ENCODE assay signal across 19 cellular contexts in the genomic region with DNA sequence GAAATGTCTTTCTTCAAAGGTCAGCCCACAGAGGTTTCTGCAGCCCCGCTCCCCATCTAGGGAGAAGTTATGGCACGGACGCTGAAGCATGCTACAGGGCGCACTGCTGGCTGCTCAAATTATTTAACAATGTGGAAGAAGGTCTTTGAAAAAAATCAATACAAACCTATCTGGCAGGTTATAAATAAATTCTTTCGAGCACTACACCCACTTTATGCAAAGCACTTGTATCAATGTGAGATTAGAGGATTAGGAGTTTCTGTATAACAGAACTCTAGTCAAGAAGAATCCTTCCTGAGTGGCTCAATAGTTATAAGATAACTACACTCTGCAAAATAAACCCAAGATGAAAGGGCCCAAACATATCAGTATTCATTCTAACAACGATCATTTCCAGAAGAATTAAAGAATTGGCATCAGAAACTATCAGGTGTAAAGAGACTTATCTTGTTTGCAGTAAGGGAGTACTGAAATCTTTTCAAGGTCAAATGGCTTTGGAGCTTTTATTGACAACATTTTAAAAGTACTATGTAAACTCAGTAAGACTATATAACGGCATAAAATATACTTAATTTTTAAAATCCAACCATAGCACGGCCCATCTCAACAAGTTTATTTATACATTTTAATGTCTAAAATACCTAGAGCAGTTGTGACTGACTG.
"Had no signal": no experiment of that assay in that cellular context is flagged by ENCODE, and none has a peak within 500 bp of the region (broad histone marks: within the 10 kb centered on the region; RNA-seq: fewer than 3 reads in every experiment).

No MANE protein-coding gene starts in this region.

- H3K4me1 Mint-ChIP-seq: naive thymus-derived CD8-positive, alpha-beta T cell had no signal

- H3K4me3 ChIP-seq: coronary artery, mucosa of descending colon, right atrium auricular region, sigmoid colon, skin epidermis, testis, tibial nerve had no signal

- H3K27ac Mint-ChIP-seq: endodermal cell; naive thymus-derived CD8-positive, alpha-beta T cell had no signal

- FAIRE-seq: endothelial cell of umbilical vein had no signal

- ATAC-seq: mucosa of descending colon; naive thymus-derived CD8-positive, alpha-beta T cell; stimulated activated naive CD8-positive, alpha-beta T cell treated with anti-CD3 and anti-CD28 coated beads, Interleukin-15, Interleukin-2, amounts not matched to agents 100 U/mL and 50 U/mL, for 24 hours had no signal

- H3K27me3 ChIP-seq: neutrophil, right atrium auricular region, sigmoid colon, testis, tibial nerve had no signal

- H3K36me3 ChIP-seq: neutrophil, right atrium auricular region, sigmoid colon, tibial nerve had no signal

- H3K4me3 Mint-ChIP-seq: endodermal cell; naive thymus-derived CD8-positive, alpha-beta T cell had no signal

- H3K27ac ChIP-seq: coronary artery, neutrophil, right atrium auricular region, sigmoid colon, skin epidermis, testis, tibial nerve had no signal

- H3K27me3 Mint-ChIP-seq: naive thymus-derived CD8-positive, alpha-beta T cell had no signal

- H3K4me1 ChIP-seq: right atrium auricular region, sigmoid colon, tibial nerve had no signal

- H3K9me3 Mint-ChIP-seq: endodermal cell; naive thymus-derived CD8-positive, alpha-beta T cell had no signal

- H3K9me3 ChIP-seq: mucosa of descending colon, neutrophil, right atrium auricular region, sigmoid colon, testis, tibial nerve had no signal

- DNase-seq: effector CD4-positive, alpha-beta T cell; erythroblast; foreskin melanocyte; hippocampal formation; kidney glomerular epithelial cell; mucosa of descending colon; naive thymus-derived CD8-positive, alpha-beta T cell; posterior cingulate gyrus; sigmoid colon; stimulated activated CD4-positive, alpha-beta T cell treated with anti-CD3 and anti-CD28 coated beads, Interleukin-2, amount 100 ng/mL, for 48 hours; stimulated activated naive CD8-positive, alpha-beta T cell treated with anti-CD3 and anti-CD28 coated beads, Interleukin-15, Interleukin-2, amounts not matched to agents 100 U/mL and 50 U/mL, for 24 hours; testis had no signal
